ENCODE assay signal across 24 cellular contexts in the genomic region with DNA sequence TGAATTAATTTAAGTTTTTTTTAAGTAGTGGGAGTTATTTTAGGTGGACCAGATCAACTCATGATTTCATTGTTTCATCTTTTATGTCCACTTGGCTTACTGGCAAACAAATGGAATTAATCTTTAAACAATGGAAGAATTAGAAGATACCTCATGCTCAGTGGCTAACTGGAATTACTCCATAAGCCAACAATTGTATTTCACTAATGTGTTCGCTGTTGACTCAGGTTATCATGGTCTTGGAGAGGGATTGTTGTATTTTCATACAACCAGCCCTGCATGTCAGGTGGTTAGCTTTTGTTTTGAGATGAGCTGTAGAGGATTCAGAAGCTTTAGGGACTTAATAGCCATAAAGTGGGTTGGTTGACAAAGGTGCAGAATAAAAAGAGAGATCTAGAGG. TPM values are rescaled to one million over a fixed set of nuclear protein-coding genes. Genes with fewer than 3 reads are reported as not detected.
A peak's percentile ranks its signal among the peaks of the same experiment; 100 is the strongest.
DNase-seq lines count a peak whose midpoint lies in the region; ATAC-seq and TF ChIP-seq lines count a peak whose summit lies in the region.
"Had no signal": no experiment of that assay in that cellular context is flagged by ENCODE, and none has a peak within 500 bp of the region (broad histone marks: within the 10 kb centered on the region; RNA-seq: fewer than 3 reads in every experiment).

No MANE protein-coding gene starts in this region.

- H3K27ac Mint-ChIP-seq in activated naive CD8-positive, alpha-beta T cell treated with anti-CD3 and anti-CD28 coated beads, Interleukin-2, amount 50 U/mL, for 24 hours: peak overlapping the region; percentile 9
- H3K27ac Mint-ChIP-seq in activated naive CD8-positive, alpha-beta T cell treated with anti-CD3 and anti-CD28 coated beads for 36 hours: no peak overlapping the region
- H3K27ac Mint-ChIP-seq: CD14-positive monocyte, HFFc6, T-cell had no signal

- H3K4me1 Mint-ChIP-seq in activated naive CD8-positive, alpha-beta T cell treated with anti-CD3 and anti-CD28 coated beads, Interleukin-2, amount 50 U/mL, for 24 hours: peaks cover 37% of the 10 kb centered on the region
- H3K4me1 Mint-ChIP-seq in activated naive CD8-positive, alpha-beta T cell treated with anti-CD3 and anti-CD28 coated beads for 36 hours: peaks cover 35% of the 10 kb centered on the region

- DNase-seq in activated naive CD8-positive, alpha-beta T cell treated with anti-CD3 and anti-CD28 coated beads, Interleukin-2, amount 50 U/mL, for 24 hours: no peak
- no peak for DNase-seq in activated naive CD8-positive, alpha-beta T cell treated with anti-CD3 and anti-CD28 coated beads for 36 hours
- DNase-seq in ureter (ENCODE audit: low spot score) (no peak), CD1c-positive myeloid dendritic cell (ENCODE audit: extremely low spot score) (no peak)
- DNase-seq: BE2C, DMS79, EL, GDM1, GOT3, HFFc6, IMR-90, MM.1S, NCI-H1048, NCI-H1417 treated with DMSO at 0.1 percent for 48 hours, NCI-H187, NCI-H2081 treated with DMSO at 0.1 percent for 48 hours, NCI-H526 treated with DMSO at 0.1 percent for 48 hours, PC-3, T-cell had no signal

- no peaks in the 10 kb centered on the region for H3K27me3 Mint-ChIP-seq in activated naive CD8-positive, alpha-beta T cell treated with anti-CD3 and anti-CD28 coated beads, Interleukin-2, amount 50 U/mL, for 24 hours
- H3K27me3 Mint-ChIP-seq in activated naive CD8-positive, alpha-beta T cell treated with anti-CD3 and anti-CD28 coated beads for 36 hours: no peaks in the 10 kb centered on the region
- H3K27me3 Mint-ChIP-seq: T-cell had no signal

- peak; percentile 52; the same call in 1 of the 2 replicates for TF ChIP-seq EP300 in Ishikawa (IDR thresholded peaks at IDR 0.05; ENCODE audit: borderline replicate concordance)

- H3K36me3 Mint-ChIP-seq in activated naive CD8-positive, alpha-beta T cell treated with anti-CD3 and anti-CD28 coated beads, Interleukin-2, amount 50 U/mL, for 24 hours (ENCODE audit: low read depth): no peaks in the 10 kb centered on the region
- H3K36me3 Mint-ChIP-seq in activated naive CD8-positive, alpha-beta T cell treated with anti-CD3 and anti-CD28 coated beads for 36 hours: peaks cover 10% of the 10 kb centered on the region
- H3K36me3 Mint-ChIP-seq: T-cell had no signal

- TF ChIP-seq RAD21 in Ishikawa (IDR thresholded peaks at IDR 0.05; ENCODE audit: low read depth): no peak

- no peak overlapping the region for H3K4me3 Mint-ChIP-seq in activated naive CD8-positive, alpha-beta T cell treated with anti-CD3 and anti-CD28 coated beads, Interleukin-2, amount 50 U/mL, for 24 hours
- no peak overlapping the region for H3K4me3 Mint-ChIP-seq in activated naive CD8-positive, alpha-beta T cell treated with anti-CD3 and anti-CD28 coated beads for 36 hours
- H3K4me3 Mint-ChIP-seq: CD14-positive monocyte, HFFc6, T-cell had no signal

- H3K9me3 Mint-ChIP-seq in activated naive CD8-positive, alpha-beta T cell treated with anti-CD3 and anti-CD28 coated beads, Interleukin-2, amount 50 U/mL, for 24 hours: peaks cover 6% of the 10 kb centered on the region
- peaks cover 4% of the 10 kb centered on the region for H3K9me3 Mint-ChIP-seq in activated naive CD8-positive, alpha-beta T cell treated with anti-CD3 and anti-CD28 coated beads for 36 hours
- H3K9me3 Mint-ChIP-seq: HFFc6, T-cell had no signal

- no peak for ATAC-seq in activated naive CD8-positive, alpha-beta T cell treated with anti-CD3 and anti-CD28 coated beads, Interleukin-2, amount 50 U/mL, for 24 hours
- ATAC-seq in esophagus mucosa (peak; percentile 43), GM18517 (IDR thresholded peaks at IDR 0.05; ENCODE audit: unreplicated experiment) (no peak)
- ATAC-seq: GM12878, PC-3, T-cell had no signal

TF ChIP-seq in Ishikawa, 13 proteins besides CTCF, POLR2A, EP300 and RAD21:
- TF ChIP-seq ZBTB7A (IDR thresholded peaks at IDR 0.05; ENCODE audit: low read depth): no peak
- TF ChIP-seq YY1 (IDR thresholded peaks at IDR 0.05; ENCODE audit: low read depth): no peak
- 0 out of 2 replicates have a peak, but pooled peaks have one; percentile 22 for TF ChIP-seq NFIC (IDR thresholded peaks at IDR 0.05)
- peak; percentile 31; the same call in 1 of the 2 replicates for TF ChIP-seq TEAD4 (IDR thresholded peaks at IDR 0.05)

RNA-seq across cellular contexts. Expression of a gene that starts 57.2 kb away (rescaled TPM):
- total RNA-seq in activated naive CD8-positive, alpha-beta T cell treated with anti-CD3 and anti-CD28 coated beads for 36 hours: under 1 TPM; 0.02 to 0.04 TPM
- 1.9 TPM for total RNA-seq in esophagus mucosa
- total RNA-seq in ureter: 4.7 TPM
